17 cellular contexts compared by ENCODE assay signal in genomic region chr2:238724728-238725127, GRCh38.
"Had no signal": no experiment of that assay in that cellular context is flagged by ENCODE, and none has a peak within 500 bp of the region (broad histone marks: within the 10 kb centered on the region; RNA-seq: fewer than 3 reads in every experiment).

No MANE protein-coding gene starts in this region.

- H3K4me3 ChIP-seq: breast epithelium, colonic mucosa had no signal

- DNase-seq: activated B cell treated with CpG ODN at 0.5 μM for 24 hours; activated CD4-positive, alpha-beta T cell treated with anti-CD3 and anti-CD28 coated beads for 36 hours; activated CD4-positive, alpha-beta T cell treated with anti-CD3 and anti-CD28 coated beads, Interleukin-2, amount 50 U/mL, for 4 hours; activated naive CD4-positive, alpha-beta T cell treated with anti-CD3 and anti-CD28 coated beads for 36 hours; activated naive CD8-positive, alpha-beta T cell treated with anti-CD3 and anti-CD28 coated beads, Interleukin-2, amount 10 ng/mL, durations not matched to agents 7 days and 5 days; activated T-cell treated with anti-CD3 and anti-CD28 coated beads, Interleukin-2, amount 50 U/mL, for 48 hours; amniotic stem cell; colonic mucosa; foreskin keratinocyte; natural killer cell; stimulated activated CD4-positive, alpha-beta T cell treated with anti-CD3 and anti-CD28 coated beads, Interleukin-12 subunit alpha, Interleukin-12 subunit beta, amount 100 ng/mL, for 4 hours; stimulated activated CD4-positive, alpha-beta T cell treated with anti-CD3 and anti-CD28 coated beads, Interleukin-4, amount 100 ng/mL, for 4 hours; stimulated activated naive CD8-positive, alpha-beta T cell treated with anti-CD3 and anti-CD28 coated beads, Interleukin-15, Interleukin-2, amounts not matched to agents 100 U/mL and 50 U/mL, for 24 hours; SW 1271; T-helper 17 cell; trophoblast cell had no signal

- H3K4me1 ChIP-seq: colonic mucosa had no signal

- H3K9me3 ChIP-seq: breast epithelium, colonic mucosa had no signal

- H3K27ac ChIP-seq: breast epithelium, colonic mucosa, foreskin keratinocyte had no signal

- H3K27me3 ChIP-seq: breast epithelium, colonic mucosa, foreskin keratinocyte had no signal

- ATAC-seq: activated CD4-positive, alpha-beta T cell treated with anti-CD3 and anti-CD28 coated beads for 36 hours; foreskin keratinocyte; natural killer cell; stimulated activated naive CD8-positive, alpha-beta T cell treated with anti-CD3 and anti-CD28 coated beads, Interleukin-15, Interleukin-2, amounts not matched to agents 100 U/mL and 50 U/mL, for 24 hours; T-helper 17 cell had no signal

- H3K36me3 ChIP-seq: breast epithelium, colonic mucosa had no signal
